ENCODE assay signal across 8 cellular contexts in genomic region chr2:199985625-199986207, GRCh38. TPM values are rescaled to one million over a fixed set of nuclear protein-coding genes. Genes with fewer than 3 reads are reported as not detected.
A peak's percentile ranks its signal among the peaks of the same experiment; 100 is the strongest.
DNase-seq lines count a peak whose midpoint lies in the region; ATAC-seq and TF ChIP-seq lines count a peak whose summit lies in the region.

No MANE protein-coding gene starts in this region.

- no peaks in the 10 kb centered on the region for H3K9me3 Mint-ChIP-seq in activated CD4-positive, alpha-beta T cell treated with anti-CD3 and anti-CD28 coated beads for 36 hours (ENCODE audit: low read depth)

- WGBS in lung, 2 donors, result 66 to 71% methylated on average over 6 of the region's 6 CpGs

- ATAC-seq in GM18508 (IDR thresholded peaks at IDR 0.05; ENCODE audit: insufficient read depth, unreplicated experiment) (peak; percentile 63), HG03196 (IDR thresholded peaks at IDR 0.05; ENCODE audit: unreplicated experiment) (peak; percentile 61), lung (ENCODE audit: insufficient read depth, low FRiP score) (peak; percentile 82)
- ATAC-seq in activated CD4-positive, alpha-beta T cell treated with anti-CD3 and anti-CD28 coated beads for 36 hours, result peak; percentile 95
- ATAC-seq in stimulated activated naive CD8-positive, alpha-beta T cell treated with anti-CD3 and anti-CD28 coated beads, Interleukin-15, Interleukin-2, amounts not matched to agents 100 U/mL and 50 U/mL, for 24 hours, result peak; percentile 55

- H3K27me3 Mint-ChIP-seq in activated CD4-positive, alpha-beta T cell treated with anti-CD3 and anti-CD28 coated beads for 36 hours, result no peaks in the 10 kb centered on the region

- CTCF ChIA-PET in activated CD4-positive, alpha-beta T cell treated with anti-CD3 and anti-CD28 coated beads for 36 hours (lab: Charles Lee), result interaction anchor here (0.6 to 3.4 kb wide), 22 partner anchors 10 to 881 kb away, joined by 3 to 24 read pairs (median 4); partner anchors contain the start of gene SPATS2L

- no peaks in the 10 kb centered on the region for H3K36me3 Mint-ChIP-seq in activated CD4-positive, alpha-beta T cell treated with anti-CD3 and anti-CD28 coated beads for 36 hours (ENCODE audit: low read depth)

- intact Hi-C loops in activated CD4-positive, alpha-beta T cell treated with anti-CD3 and anti-CD28 coated beads for 36 hours (cut with DNase I, micrococcal nuclease), result no loop called here

- H3K36me3 ChIP-seq in lung (ENCODE audit: control insufficient read depth in 2 of 2, insufficient read depth in 2 of 2, low read length in 2 of 2), result peaks cover 0 to 1% of the 10 kb centered on the region in 2 donors

- no peaks in the 10 kb centered on the region for H3K27me3 ChIP-seq in lung (ENCODE audit: control insufficient read depth, insufficient read depth)

- in situ Hi-C loops in ACHN (cut with HindIII; ENCODE audit: low pct_ligation_motif_present, low pct_unique_long_range_greater_than_20kb, low sequenced_read_pairs), result loop anchor here (25.0 kb wide), 1 partner anchor 502 kb away; no protein-coding TSS in a partner anchor

- no peaks in the 10 kb centered on the region for H3K9me3 ChIP-seq in lung (ENCODE audit: control insufficient read depth in 2 of 2, insufficient read depth in 1 of 2, low read length in 1 of 2)

- no peak overlapping the region for H3K4me3 ChIP-seq in lung

- no peak overlapping the region for H3K27ac ChIP-seq in lung (ENCODE audit: low read depth in 1 of 2, low read length in 1 of 2)

- peak; percentile 77 for DNase-seq in ACHN
- peak; percentile 82 to 92 for DNase-seq in NCI-H526 (lab: John Stamatoyannopoulos, UW)
- peak; percentile 78 for DNase-seq in activated CD4-positive, alpha-beta T cell treated with anti-CD3 and anti-CD28 coated beads for 36 hours
- DNase-seq in dedifferentiated amniotic fluid mesenchymal stem cell (ENCODE audit: extremely low spot score), result peak; percentile 51
- DNase-seq in lung (ENCODE audit: low spot score), result peak; percentile 75
- peak; percentile 63 for DNase-seq in stimulated activated naive CD8-positive, alpha-beta T cell treated with anti-CD3 and anti-CD28 coated beads, Interleukin-15, Interleukin-2, amounts not matched to agents 100 U/mL and 50 U/mL, for 24 hours

- peak; percentile 16 for TF ChIP-seq CTCF in lung (IDR thresholded peaks at IDR 0.05; ENCODE audit: control extremely low read depth, extremely low read depth)

- H3K4me1 Mint-ChIP-seq in activated CD4-positive, alpha-beta T cell treated with anti-CD3 and anti-CD28 coated beads for 36 hours, result peaks cover 5% of the 10 kb centered on the region

- POLR2A ChIA-PET in activated CD4-positive, alpha-beta T cell treated with anti-CD3 and anti-CD28 coated beads for 36 hours (lab: Charles Lee), result no interaction called here

- no peak overlapping the region for H3K27ac Mint-ChIP-seq in activated CD4-positive, alpha-beta T cell treated with anti-CD3 and anti-CD28 coated beads for 36 hours

- H3K4me1 ChIP-seq in lung (ENCODE audit: control insufficient read depth in 2 of 2, insufficient read depth in 2 of 2, low read length in 2 of 2), result peaks cover 0 to 1% of the 10 kb centered on the region in 2 donors

- H3K4me3 Mint-ChIP-seq in activated CD4-positive, alpha-beta T cell treated with anti-CD3 and anti-CD28 coated beads for 36 hours, result no peak overlapping the region

RNA-seq across cellular contexts. Expression of gene MAIP1, which starts 30.3 kb away (rescaled TPM):
- total RNA-seq in activated CD4-positive, alpha-beta T cell treated with anti-CD3 and anti-CD28 coated beads for 36 hours, result 10 to 100 TPM; 26.1 to 27.5 TPM
- total RNA-seq in lung, result 10 to 100 TPM; 12.4 to 18.3 TPM
- polyA plus RNA-seq in lung, result 10 to 100 TPM in 1 of 2 donors, 1 to 10 TPM in 1; 8.2 to 18.2 TPM

RNA-seq across cellular contexts. Expression of gene TYW5, which starts 30.4 kb away (rescaled TPM):
- total RNA-seq in activated CD4-positive, alpha-beta T cell treated with anti-CD3 and anti-CD28 coated beads for 36 hours, result 10 to 100 TPM in 1 of 2 experiments, 1 to 10 TPM in 1; 9.6 to 10.1 TPM
- total RNA-seq in lung, result 10 to 100 TPM in 1 of 2 donors, 1 to 10 TPM in 1; 5.7 to 18.8 TPM
- polyA plus RNA-seq in lung, result 1 to 10 TPM; 3.3 to 4.1 TPM
